13 cellular contexts compared by ENCODE assay signal in the genomic region with DNA sequence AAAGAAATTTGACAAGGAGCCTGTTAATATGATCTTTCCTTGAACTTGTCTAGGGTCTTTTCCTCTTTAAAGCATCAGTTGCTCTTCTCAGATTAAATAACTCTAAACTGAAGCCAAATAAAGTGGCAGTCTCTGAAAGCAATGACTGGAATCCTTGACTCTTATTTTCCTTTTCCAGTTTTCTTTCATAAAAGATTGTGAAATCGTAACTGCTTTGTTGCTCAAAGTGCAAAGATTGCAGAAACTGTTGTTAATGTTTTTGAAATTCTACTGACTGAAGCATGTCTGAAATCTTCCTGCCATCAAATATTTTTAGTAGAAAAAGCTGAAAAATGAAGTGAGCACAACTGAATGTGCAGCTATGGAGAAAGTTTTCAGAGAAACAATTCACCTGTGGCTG. TPM values are rescaled to one million over a fixed set of nuclear protein-coding genes. Genes with fewer than 3 reads are reported as not detected.
DNase-seq lines count a peak whose midpoint lies in the region; ATAC-seq, FAIRE-seq and TF ChIP-seq lines count a peak whose summit lies in the region.
"Had no signal": no experiment of that assay in that cellular context is flagged by ENCODE, and none has a peak within 500 bp of the region (broad histone marks: within the 10 kb centered on the region; RNA-seq: fewer than 3 reads in every experiment).

No MANE protein-coding gene starts in this region.

- in situ Hi-C loops in IMR-90 (cut with MboI; ENCODE audit: low sequenced_read_pairs), result no loop called here

- WGBS in IMR-90 (ENCODE audit: extremely low coverage in 2 of 2, insufficient read length in 1 of 2), 2 experiments, result no CpG with 5 or more reads among the region's 1 CpG
- WGBS in lower leg skin, 2 donors, result 42 to 46% methylated on average over 1 of the region's 1 CpG

- H3K36me3 Mint-ChIP-seq in CD4-positive, CD25-positive, alpha-beta regulatory T cell, result peaks cover 4% of the 10 kb centered on the region
- peaks cover 21% of the 10 kb centered on the region for H3K36me3 Mint-ChIP-seq in nephron (ENCODE audit: low read depth)

- no peak overlapping the region for H4K8ac ChIP-seq in IMR-90 (ENCODE audit: low read depth in 2 of 2, low read length in 2 of 2)

- H3K9me3 Mint-ChIP-seq in CD4-positive, CD25-positive, alpha-beta regulatory T cell, result no peaks in the 10 kb centered on the region
- no peaks in the 10 kb centered on the region for H3K9me3 Mint-ChIP-seq in nephron

- peaks cover 2% of the 10 kb centered on the region for H3K36me3 ChIP-seq in CD4-positive, CD25-positive, alpha-beta regulatory T cell (ENCODE audit: control insufficient read depth, insufficient read depth, low read length)
- H3K36me3 ChIP-seq in IMR-90 (ENCODE audit: control insufficient read depth, insufficient read depth, low read length), result no peaks in the 10 kb centered on the region
- no peaks in the 10 kb centered on the region for H3K36me3 ChIP-seq in effector memory CD4-positive, alpha-beta T cell (ENCODE audit: control insufficient read depth, insufficient read depth, low read length)

- H3K14ac ChIP-seq in IMR-90 (replicated peaks; ENCODE audit: low read depth, low read length), result no peak overlapping the region

- no peak overlapping the region for H2BK20ac ChIP-seq in IMR-90 (ENCODE audit: low read depth, low read length)

- CTCF ChIA-PET in IMR-90 (lab: Yijun Ruan, JAX), result no interaction called here

- intact Hi-C loops in IMR-90 (cut with micrococcal nuclease), result loop anchor here (10.0 kb wide), 1 partner anchor 1645 kb away; no protein-coding TSS in a partner anchor
- intact Hi-C loops in lower leg skin (cut with DNase I; ENCODE audit: low total_unique reads), result loop anchor here (10.0 kb wide), 1 partner anchor 1895 kb away; no protein-coding TSS in a partner anchor

- no peak overlapping the region for H3K4ac ChIP-seq in IMR-90 (ENCODE audit: low read depth, low read length)

- H2BK15ac ChIP-seq in IMR-90 (ENCODE audit: low read depth, low read length), result no peak overlapping the region

- TF ChIP-seq CTCF in IMR-90 (conservative IDR thresholded peaks at IDR 0.05; ENCODE audit: low read depth, low read length) (no peak), nephron (IDR thresholded peaks at IDR 0.05; ENCODE audit: unreplicated experiment in 3 of 3) (no peak), lower leg skin (IDR thresholded peaks at IDR 0.05) (no peak)

- H3K4me1 Mint-ChIP-seq in CD4-positive, CD25-positive, alpha-beta regulatory T cell, result peaks cover 20 to 45% (median 34%) of the 10 kb centered on the region in 4 donors
- H3K4me1 Mint-ChIP-seq in nephron, result peaks cover 26% of the 10 kb centered on the region

- peaks cover 2% of the 10 kb centered on the region; the same call in 1 of the 2 replicates for H4K20me1 ChIP-seq in IMR-90 (ENCODE audit: insufficient read depth, low read length)

- TF ChIP-seq POLR2A in IMR-90 (IDR thresholded peaks at IDR 0.05; ENCODE audit: low read depth, low read length) (no peak), GM12891 (IDR thresholded peaks at IDR 0.05; ENCODE audit: low read depth, low read length) (no peak), lower leg skin (IDR thresholded peaks at IDR 0.05) (no peak)

- H3K27ac Mint-ChIP-seq in CD4-positive, CD25-positive, alpha-beta regulatory T cell, result peak overlapping the region; percentile 23 to 28 (median 27)
- H3K27ac Mint-ChIP-seq in nephron, result no peak overlapping the region

- H3K9me1 ChIP-seq in IMR-90 (ENCODE audit: insufficient read depth, low read length), result no peaks in the 10 kb centered on the region; the same call in 1 of the 2 replicates

- POLR2A ChIA-PET in IMR-90 (lab: Charles Lee; ENCODE audit: unreplicated experiment), result no interaction called here

- TF ChIP-seq RAD21 in IMR-90 (IDR thresholded peaks at IDR 0.05; ENCODE audit: low read length), result no peak

- dilution Hi-C loops in IMR-90 (cut with HindIII; ENCODE audit: low sequenced_read_pairs, unreplicated experiment), result no loop called here

- no peak overlapping the region for H3K4me2 ChIP-seq in IMR-90 (ENCODE audit: low read depth, low read length)

- FAIRE-seq in GM12891 (lab: Jason Lieb, UNC), result no peak
- FAIRE-seq: D721Med, endothelial cell of umbilical vein had no signal

- no peaks in the 10 kb centered on the region for H3K27me3 Mint-ChIP-seq in CD4-positive, CD25-positive, alpha-beta regulatory T cell
- no peaks in the 10 kb centered on the region for H3K27me3 Mint-ChIP-seq in nephron (ENCODE audit: low read depth)

- no peak for DNase-seq in CD4-positive, CD25-positive, alpha-beta regulatory T cell
- no peak for DNase-seq in IMR-90
- DNase-seq in amniotic epithelial cell (ENCODE audit: low read depth), result peak; percentile 31
- no peak for DNase-seq in GM12891 (ENCODE audit: insufficient read length, low spot score)
- DNase-seq in effector memory CD4-positive, alpha-beta T cell, result no peak
- no peak for DNase-seq in lower leg skin (ENCODE audit: low spot score in 2 of 2)
- DNase-seq: body of pancreas, NCI-H510A treated with DMSO at 0.1 percent for 48 hours, SK-N-SH had no signal

- H3K27ac ChIP-seq in CD4-positive, CD25-positive, alpha-beta regulatory T cell (ENCODE audit: insufficient read depth, low read length, poor library complexity, severe bottlenecking), result no peak overlapping the region
- H3K27ac ChIP-seq in IMR-90 (ENCODE audit: insufficient read depth, low read length), result no peak overlapping the region
- H3K27ac ChIP-seq in effector memory CD4-positive, alpha-beta T cell (ENCODE audit: insufficient read depth, low read length, poor library complexity, severe bottlenecking), result no peak overlapping the region
- H3K27ac ChIP-seq: body of pancreas had no signal

- no peak overlapping the region for H2AK5ac ChIP-seq in IMR-90 (ENCODE audit: low read depth, low read length)

- no peak overlapping the region for H4K91ac ChIP-seq in IMR-90 (ENCODE audit: insufficient read depth, low read depth, low read length)

- H3K27me3 ChIP-seq in CD4-positive, CD25-positive, alpha-beta regulatory T cell (ENCODE audit: control insufficient read depth, insufficient read depth, low read length), result no peaks in the 10 kb centered on the region
- H3K27me3 ChIP-seq in IMR-90 (ENCODE audit: control insufficient read depth, insufficient read depth, low read length), result no peaks in the 10 kb centered on the region
- H3K27me3 ChIP-seq in effector memory CD4-positive, alpha-beta T cell (replicated peaks; ENCODE audit: control insufficient read depth, insufficient read depth, low read length, poor library complexity, severe bottlenecking), result no peaks in the 10 kb centered on the region
- H3K27me3 ChIP-seq: body of pancreas had no signal

- no peaks in the 10 kb centered on the region for H3K9me3 ChIP-seq in CD4-positive, CD25-positive, alpha-beta regulatory T cell (ENCODE audit: control insufficient read depth in 2 of 2, low read length in 2 of 2)
- no peaks in the 10 kb centered on the region for H3K9me3 ChIP-seq in IMR-90 (ENCODE audit: control insufficient read depth, insufficient read depth, low read length)
- H3K9me3 ChIP-seq in effector memory CD4-positive, alpha-beta T cell (ENCODE audit: control insufficient read depth, low read length), result no peaks in the 10 kb centered on the region
- H3K9me3 ChIP-seq: body of pancreas, SK-N-SH had no signal

- H3K23ac ChIP-seq in IMR-90 (ENCODE audit: low read depth, low read length), result no peak overlapping the region

- H2AK9ac ChIP-seq in IMR-90 (replicated peaks; ENCODE audit: low read depth, low read length, poor library complexity), result no peak overlapping the region

- no peak overlapping the region for H2BK5ac ChIP-seq in IMR-90 (ENCODE audit: low read depth, low read length, poor library complexity, severe bottlenecking)

- no peak overlapping the region for H3K9ac ChIP-seq in IMR-90 (ENCODE audit: low read depth, low read length)
- H3K9ac ChIP-seq: SK-N-SH had no signal

- no peak overlapping the region for H3K56ac ChIP-seq in IMR-90 (ENCODE audit: extremely low read depth, insufficient read depth, low read length)

- no peak overlapping the region for H3K18ac ChIP-seq in IMR-90 (ENCODE audit: low read depth, low read length)

- no TSS peak for BruUV-seq in IMR-90 (replicated peaks; lab: Mats Ljungman, UMichigan)

- peaks cover 26% of the 10 kb centered on the region for H3K4me1 ChIP-seq in CD4-positive, CD25-positive, alpha-beta regulatory T cell (ENCODE audit: control insufficient read depth, insufficient read depth, low read length, poor library complexity, severe bottlenecking)
- peaks cover 1% of the 10 kb centered on the region; the same call in 1 of the 2 replicates for H3K4me1 ChIP-seq in IMR-90 (ENCODE audit: control insufficient read depth, insufficient read depth, low read length)
- H3K4me1 ChIP-seq in effector memory CD4-positive, alpha-beta T cell (ENCODE audit: control insufficient read depth, insufficient read depth, low read length, poor library complexity, severe bottlenecking), result peaks cover 4% of the 10 kb centered on the region

- H4K5ac ChIP-seq in IMR-90 (ENCODE audit: low read depth, low read length), result no peak overlapping the region

- peak overlapping the region; percentile 18 to 84 (median 60) for H3K4me3 Mint-ChIP-seq in CD4-positive, CD25-positive, alpha-beta regulatory T cell
- H3K4me3 Mint-ChIP-seq in nephron, result peak overlapping the region; percentile 40 to 72 (median 54)

- H3K4me3 ChIP-seq in CD4-positive, CD25-positive, alpha-beta regulatory T cell (ENCODE audit: low read depth, low read length), result no peak overlapping the region
- no peak overlapping the region for H3K4me3 ChIP-seq in IMR-90 (ENCODE audit: insufficient read depth, low read depth, low read length)
- H3K4me3 ChIP-seq in effector memory CD4-positive, alpha-beta T cell (ENCODE audit: insufficient read depth, low read depth, low read length, poor library complexity, severe bottlenecking), result no peak overlapping the region
- no peak overlapping the region for H3K4me3 ChIP-seq in lower leg skin (ENCODE audit: low read depth, poor library complexity, severe bottlenecking)
- H3K4me3 ChIP-seq: body of pancreas had no signal

- H2BK120ac ChIP-seq in IMR-90 (ENCODE audit: low read depth, low read length), result no peak overlapping the region

- H2AFZ ChIP-seq in IMR-90 (replicated peaks; ENCODE audit: low read length, poor library complexity), result no peak overlapping the region

- peaks cover 11 to 18% of the 10 kb centered on the region in 2 experiments for H3K79me1 ChIP-seq in IMR-90 (ENCODE audit: low read depth in 1 of 2, low read length in 2 of 2)

- ATAC-seq in CD4-positive, CD25-positive, alpha-beta regulatory T cell (ENCODE audit: low read depth in 2 of 2), result no peak
- ATAC-seq in IMR-90 (ENCODE audit: low read depth), result no peak
- ATAC-seq: body of pancreas had no signal

RNA-seq across cellular contexts. Expression of gene NHLRC3, which starts 1.9 kb away (rescaled TPM):
- 13.7 TPM for total RNA-seq in CD4-positive, CD25-positive, alpha-beta regulatory T cell
- polyA plus RNA-seq in CD4-positive, CD25-positive, alpha-beta regulatory T cell, result 1 to 10 TPM; 5.2 to 7.2 (median 6.5) TPM
- total RNA-seq in IMR-90 (2012; rRNA removed), result 3.0 and 5.6 TPM in 2 replicates
- 3.0 and 4.2 TPM in 2 replicates for polyA plus RNA-seq in IMR-90 (2012; rRNA removed)
- 0.59 and 0.94 TPM in 2 replicates for polyA plus RNA-seq in IMR-90 (2012; cell fraction: cytosol; rRNA removed)
- polyA plus RNA-seq in IMR-90 (2012; cell fraction: nucleus; rRNA removed; ENCODE audit: low replicate concordance), result 3.4 and 19.7 TPM in 2 replicates
- polyA plus RNA-seq in GM12891 (2012; ENCODE audit: low read depth, missing spikeins), result 8.9 TPM
- 10 to 100 TPM in 2 of 4 donors, 1 to 10 TPM in 2; 8.3 to 12.9 (median 9.7) TPM for total RNA-seq in lower leg skin

RNA-seq across cellular contexts. Expression of gene PROSER1, which starts 2.3 kb away (rescaled TPM):
- total RNA-seq in CD4-positive, CD25-positive, alpha-beta regulatory T cell, result 42.9 TPM
- 10 to 100 TPM; 10.7 to 15.2 (median 13.3) TPM for polyA plus RNA-seq in CD4-positive, CD25-positive, alpha-beta regulatory T cell
- total RNA-seq in IMR-90 (2012; rRNA removed), result 2.0 and 4.2 TPM in 2 replicates
- 13.2 and 13.4 TPM in 2 replicates for polyA plus RNA-seq in IMR-90 (2012; rRNA removed)
- 2.8 and 6.3 TPM in 2 replicates for polyA plus RNA-seq in IMR-90 (2012; cell fraction: cytosol; rRNA removed)
- polyA plus RNA-seq in IMR-90 (2012; cell fraction: nucleus; rRNA removed; ENCODE audit: low replicate concordance), result 15.3 and 37.1 TPM in 2 replicates
- polyA plus RNA-seq in GM12891 (2012; ENCODE audit: low read depth, missing spikeins), result 15.5 TPM
- total RNA-seq in lower leg skin, result 10 to 100 TPM; 20.6 to 31.3 (median 21.4) TPM

RNA-seq across cellular contexts. Expression of gene STOML3, which starts 49.6 kb away (rescaled TPM):
- not detected for total RNA-seq in CD4-positive, CD25-positive, alpha-beta regulatory T cell
- not detected for polyA plus RNA-seq in CD4-positive, CD25-positive, alpha-beta regulatory T cell
- not detected in 2 replicates for total RNA-seq in IMR-90 (2012; rRNA removed)
- not detected in 2 replicates for polyA plus RNA-seq in IMR-90 (2012; rRNA removed)
- not detected in 2 replicates for polyA plus RNA-seq in IMR-90 (2012; cell fraction: cytosol; rRNA removed)
- not detected in 2 replicates for polyA plus RNA-seq in IMR-90 (2012; cell fraction: nucleus; rRNA removed; ENCODE audit: low replicate concordance)
- polyA plus RNA-seq in GM12891 (2012; ENCODE audit: low read depth, missing spikeins), result not detected
- total RNA-seq in lower leg skin, result not detected
- total RNA-seq: body of pancreas, endothelial cell of umbilical vein, M059J had no signal
- polyA plus RNA-seq: endothelial cell of umbilical vein, SK-N-SH had no signal

Comparison
In these comparisons a context has a peak if more than half of its experiments do, and no peak if none do; other contexts are left out.
1. H3K27ac Mint-ChIP-seq: peak in CD4-positive, CD25-positive, alpha-beta regulatory T cell (3 of 3); none in nephron (0 of 3).